ENCODE assay signal across 1 cellular context in genomic region chr2:47089083-47089464, GRCh38.
TF ChIP-seq lines count a peak whose summit lies in the region.

No MANE protein-coding gene starts in this region.

TF ChIP-seq in endothelial cell of umbilical vein, 7 proteins besides CTCF, POLR2A, EP300 and RAD21:
- TF ChIP-seq JUN (IDR thresholded peaks at IDR 0.05; ENCODE audit: borderline replicate concordance, insufficient read depth, insufficient read length, low read depth) (no peak), EZH2 (IDR thresholded peaks at IDR 0.05; ENCODE audit: borderline replicate concordance, low read depth, low read length, severe bottlenecking) (no peak), GATA2 (IDR thresholded peaks at IDR 0.05; ENCODE audit: insufficient read depth, insufficient read length, low read depth, low read length) (no peak), FOS (IDR thresholded peaks at IDR 0.05; ENCODE audit: borderline replicate concordance, insufficient read depth, low read length) (no peak), POLR2AphosphoS5 (IDR thresholded peaks at IDR 0.05; ENCODE audit: insufficient read depth, low read depth, low read length) (no peak), MAX (IDR thresholded peaks at IDR 0.05; ENCODE audit: insufficient read depth, insufficient read length) (no peak)
TF ChIP-seq in endothelial cell of umbilical vein: peak in this region for 0.
